ENCODE assay signal across 8 cellular contexts in the genomic region with DNA sequence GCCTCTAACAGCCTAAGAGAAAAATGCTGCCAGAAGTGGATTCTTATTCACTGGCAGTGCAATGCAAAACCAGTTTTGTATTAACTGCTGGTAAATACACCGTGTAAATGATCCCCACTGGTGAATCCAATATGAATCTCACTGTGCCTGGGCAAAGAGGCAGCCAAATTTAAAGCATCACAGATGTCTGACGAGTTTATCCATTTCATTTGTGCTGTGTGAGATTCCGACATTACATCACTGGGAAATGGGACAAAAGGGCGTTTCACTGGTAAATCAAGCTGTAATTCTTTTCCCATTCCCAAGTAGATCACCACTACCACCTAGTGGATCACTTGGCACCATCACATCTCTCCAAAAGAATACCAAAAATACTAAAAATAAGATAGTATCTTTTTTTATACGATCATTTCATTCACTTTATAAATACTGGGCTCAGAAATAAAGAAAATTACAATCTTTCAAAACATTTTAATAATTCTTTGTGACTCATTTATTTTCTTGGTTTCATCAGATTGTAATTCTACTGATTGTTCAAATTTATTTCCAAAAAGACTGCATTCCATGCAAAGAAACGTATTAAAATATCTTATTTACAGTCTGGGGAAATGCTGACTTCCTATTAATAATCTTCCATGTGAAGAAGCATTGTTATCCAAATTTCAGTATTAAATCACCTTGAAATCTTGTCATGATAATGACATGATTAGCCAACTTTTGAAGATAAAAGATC.
DNase-seq lines count a peak whose midpoint lies in the region; ATAC-seq and TF ChIP-seq lines count a peak whose summit lies in the region.

No MANE protein-coding gene starts in this region.

- no peak for ATAC-seq in HG02623 (IDR thresholded peaks at IDR 0.05; ENCODE audit: unreplicated experiment)
- ATAC-seq in GM19455 (IDR thresholded peaks at IDR 0.05; ENCODE audit: unreplicated experiment): no peak

- H3K4me2 ChIP-seq in osteoblast (ENCODE audit: insufficient read depth, low read length): peak overlapping the region; percentile 50

- no peak overlapping the region for H3K4me3 ChIP-seq in epithelial cell of proximal tubule (ENCODE audit: low read depth, low read length)
- H3K4me3 ChIP-seq in osteoblast (ENCODE audit: insufficient read depth, low read length): peak overlapping the region; percentile 6

- TF ChIP-seq CTCF in epithelial cell of proximal tubule (conservative IDR thresholded peaks at IDR 0.05; ENCODE audit: low read depth, low read length): peak; percentile 81
- peak; percentile 70 for TF ChIP-seq CTCF in osteoblast (IDR thresholded peaks at IDR 0.05; ENCODE audit: extremely low read depth, low read depth, low read length)

- no peak overlapping the region for H3K27ac ChIP-seq in osteoblast (ENCODE audit: low read depth, low read length)

- H3K27me3 ChIP-seq in osteoblast (ENCODE audit: insufficient read depth, low read length): no peaks in the 10 kb centered on the region

- no peaks in the 10 kb centered on the region for H3K4me1 ChIP-seq in osteoblast (ENCODE audit: insufficient read depth, low read length)

- peak overlapping the region; percentile 68 for H2AFZ ChIP-seq in osteoblast (ENCODE audit: low read length)

- DNase-seq in GM04504 (ENCODE audit: low read depth) (peak; percentile 33), NCI-H748 treated with DMSO at 0.1 percent for 48 hours (lab: John Stamatoyannopoulos, UW) (peak; percentile 39), epithelial cell of proximal tubule (ENCODE audit: low read depth) (peak; percentile 30), osteoblast (ENCODE audit: insufficient read length, low spot score, missing footprints) (peak; percentile 26)
- no peak for DNase-seq in activated naive CD4-positive, alpha-beta T cell treated with Interleukin-2 at 50 U/mL for 16 hours
- DNase-seq in stimulated activated CD4-positive, alpha-beta T cell treated with anti-CD3 and anti-CD28 coated beads, Interleukin-4, amount 100 ng/mL, for 4 hours: no peak

- no peaks in the 10 kb centered on the region for H4K20me1 ChIP-seq in osteoblast (ENCODE audit: insufficient read depth, low read length)

- no peaks in the 10 kb centered on the region for H3K9me3 ChIP-seq in osteoblast (ENCODE audit: low read depth, low read length)

- no peaks in the 10 kb centered on the region for H3K79me2 ChIP-seq in osteoblast (ENCODE audit: insufficient read depth, low read length)

- no peaks in the 10 kb centered on the region for H3K36me3 ChIP-seq in osteoblast (ENCODE audit: insufficient read depth, low read length)

Comparison
In these comparisons a context has a peak if more than half of its experiments do, and no peak if none do; other contexts are left out.
1. DNase-seq: peak in GM04504 (single experiment), NCI-H748 treated with DMSO at 0.1 percent for 48 hours (single experiment), epithelial cell of proximal tubule (single experiment) and osteoblast (single experiment); none in activated naive CD4-positive, alpha-beta T cell treated with Interleukin-2 at 50 U/mL for 16 hours (single experiment) and stimulated activated CD4-positive, alpha-beta T cell treated with anti-CD3 and anti-CD28 coated beads, Interleukin-4, amount 100 ng/mL, for 4 hours (0 of 2).